ENCODE assay signal across 1 cellular context in the genomic region with DNA sequence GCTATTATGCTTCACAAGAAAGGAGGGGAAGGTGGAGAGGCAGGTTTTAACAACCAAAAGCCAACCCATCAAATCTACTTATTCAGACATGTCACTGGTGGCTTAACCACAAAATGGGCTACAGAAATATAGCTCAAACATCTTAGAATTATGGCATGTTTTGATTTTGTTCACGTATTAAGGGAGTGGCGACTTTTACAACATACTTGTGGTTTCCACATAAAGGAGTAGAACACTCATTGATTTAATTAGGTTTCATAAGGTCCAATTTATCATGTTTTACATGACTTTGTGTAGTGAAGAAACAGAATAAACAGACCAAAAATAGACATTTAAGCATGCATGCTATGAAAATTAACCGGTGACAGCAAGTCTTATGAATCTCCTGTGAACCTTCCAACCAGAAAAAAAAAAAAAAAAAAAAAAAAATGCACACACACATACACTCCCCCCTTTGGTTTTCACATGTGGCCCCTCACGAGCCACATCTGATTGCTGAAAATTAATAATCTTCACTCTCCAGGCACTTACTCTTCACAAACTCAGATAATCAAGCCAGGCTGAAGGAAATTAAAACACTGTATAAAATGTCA.
TF ChIP-seq lines count a peak whose summit lies in the region.

No MANE protein-coding gene starts in this region.

TF ChIP-seq in GM23338, 12 proteins besides CTCF, POLR2A, EP300 and RAD21:
- TF ChIP-seq, protein P1, sequence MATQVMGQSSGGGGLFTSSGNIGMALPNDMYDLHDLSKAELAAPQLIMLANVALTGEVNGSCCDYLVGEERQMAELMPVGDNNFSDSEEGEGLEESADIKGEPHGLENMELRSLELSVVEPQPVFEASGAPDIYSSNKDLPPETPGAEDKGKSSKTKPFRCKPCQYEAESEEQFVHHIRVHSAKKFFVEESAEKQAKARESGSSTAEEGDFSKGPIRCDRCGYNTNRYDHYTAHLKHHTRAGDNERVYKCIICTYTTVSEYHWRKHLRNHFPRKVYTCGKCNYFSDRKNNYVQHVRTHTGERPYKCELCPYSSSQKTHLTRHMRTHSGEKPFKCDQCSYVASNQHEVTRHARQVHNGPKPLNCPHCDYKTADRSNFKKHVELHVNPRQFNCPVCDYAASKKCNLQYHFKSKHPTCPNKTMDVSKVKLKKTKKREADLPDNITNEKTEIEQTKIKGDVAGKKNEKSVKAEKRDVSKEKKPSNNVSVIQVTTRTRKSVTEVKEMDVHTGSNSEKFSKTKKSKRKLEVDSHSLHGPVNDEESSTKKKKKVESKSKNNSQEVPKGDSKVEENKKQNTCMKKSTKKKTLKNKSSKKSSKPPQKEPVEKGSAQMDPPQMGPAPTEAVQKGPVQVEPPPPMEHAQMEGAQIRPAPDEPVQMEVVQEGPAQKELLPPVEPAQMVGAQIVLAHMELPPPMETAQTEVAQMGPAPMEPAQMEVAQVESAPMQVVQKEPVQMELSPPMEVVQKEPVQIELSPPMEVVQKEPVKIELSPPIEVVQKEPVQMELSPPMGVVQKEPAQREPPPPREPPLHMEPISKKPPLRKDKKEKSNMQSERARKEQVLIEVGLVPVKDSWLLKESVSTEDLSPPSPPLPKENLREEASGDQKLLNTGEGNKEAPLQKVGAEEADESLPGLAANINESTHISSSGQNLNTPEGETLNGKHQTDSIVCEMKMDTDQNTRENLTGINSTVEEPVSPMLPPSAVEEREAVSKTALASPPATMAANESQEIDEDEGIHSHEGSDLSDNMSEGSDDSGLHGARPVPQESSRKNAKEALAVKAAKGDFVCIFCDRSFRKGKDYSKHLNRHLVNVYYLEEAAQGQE (IDR thresholded peaks at IDR 0.05; ENCODE audit: unreplicated experiment) = no peak
- no peak for TF ChIP-seq EZH2phosphoT487 (IDR thresholded peaks at IDR 0.05; ENCODE audit: unreplicated experiment)
- TF ChIP-seq, protein P2, sequence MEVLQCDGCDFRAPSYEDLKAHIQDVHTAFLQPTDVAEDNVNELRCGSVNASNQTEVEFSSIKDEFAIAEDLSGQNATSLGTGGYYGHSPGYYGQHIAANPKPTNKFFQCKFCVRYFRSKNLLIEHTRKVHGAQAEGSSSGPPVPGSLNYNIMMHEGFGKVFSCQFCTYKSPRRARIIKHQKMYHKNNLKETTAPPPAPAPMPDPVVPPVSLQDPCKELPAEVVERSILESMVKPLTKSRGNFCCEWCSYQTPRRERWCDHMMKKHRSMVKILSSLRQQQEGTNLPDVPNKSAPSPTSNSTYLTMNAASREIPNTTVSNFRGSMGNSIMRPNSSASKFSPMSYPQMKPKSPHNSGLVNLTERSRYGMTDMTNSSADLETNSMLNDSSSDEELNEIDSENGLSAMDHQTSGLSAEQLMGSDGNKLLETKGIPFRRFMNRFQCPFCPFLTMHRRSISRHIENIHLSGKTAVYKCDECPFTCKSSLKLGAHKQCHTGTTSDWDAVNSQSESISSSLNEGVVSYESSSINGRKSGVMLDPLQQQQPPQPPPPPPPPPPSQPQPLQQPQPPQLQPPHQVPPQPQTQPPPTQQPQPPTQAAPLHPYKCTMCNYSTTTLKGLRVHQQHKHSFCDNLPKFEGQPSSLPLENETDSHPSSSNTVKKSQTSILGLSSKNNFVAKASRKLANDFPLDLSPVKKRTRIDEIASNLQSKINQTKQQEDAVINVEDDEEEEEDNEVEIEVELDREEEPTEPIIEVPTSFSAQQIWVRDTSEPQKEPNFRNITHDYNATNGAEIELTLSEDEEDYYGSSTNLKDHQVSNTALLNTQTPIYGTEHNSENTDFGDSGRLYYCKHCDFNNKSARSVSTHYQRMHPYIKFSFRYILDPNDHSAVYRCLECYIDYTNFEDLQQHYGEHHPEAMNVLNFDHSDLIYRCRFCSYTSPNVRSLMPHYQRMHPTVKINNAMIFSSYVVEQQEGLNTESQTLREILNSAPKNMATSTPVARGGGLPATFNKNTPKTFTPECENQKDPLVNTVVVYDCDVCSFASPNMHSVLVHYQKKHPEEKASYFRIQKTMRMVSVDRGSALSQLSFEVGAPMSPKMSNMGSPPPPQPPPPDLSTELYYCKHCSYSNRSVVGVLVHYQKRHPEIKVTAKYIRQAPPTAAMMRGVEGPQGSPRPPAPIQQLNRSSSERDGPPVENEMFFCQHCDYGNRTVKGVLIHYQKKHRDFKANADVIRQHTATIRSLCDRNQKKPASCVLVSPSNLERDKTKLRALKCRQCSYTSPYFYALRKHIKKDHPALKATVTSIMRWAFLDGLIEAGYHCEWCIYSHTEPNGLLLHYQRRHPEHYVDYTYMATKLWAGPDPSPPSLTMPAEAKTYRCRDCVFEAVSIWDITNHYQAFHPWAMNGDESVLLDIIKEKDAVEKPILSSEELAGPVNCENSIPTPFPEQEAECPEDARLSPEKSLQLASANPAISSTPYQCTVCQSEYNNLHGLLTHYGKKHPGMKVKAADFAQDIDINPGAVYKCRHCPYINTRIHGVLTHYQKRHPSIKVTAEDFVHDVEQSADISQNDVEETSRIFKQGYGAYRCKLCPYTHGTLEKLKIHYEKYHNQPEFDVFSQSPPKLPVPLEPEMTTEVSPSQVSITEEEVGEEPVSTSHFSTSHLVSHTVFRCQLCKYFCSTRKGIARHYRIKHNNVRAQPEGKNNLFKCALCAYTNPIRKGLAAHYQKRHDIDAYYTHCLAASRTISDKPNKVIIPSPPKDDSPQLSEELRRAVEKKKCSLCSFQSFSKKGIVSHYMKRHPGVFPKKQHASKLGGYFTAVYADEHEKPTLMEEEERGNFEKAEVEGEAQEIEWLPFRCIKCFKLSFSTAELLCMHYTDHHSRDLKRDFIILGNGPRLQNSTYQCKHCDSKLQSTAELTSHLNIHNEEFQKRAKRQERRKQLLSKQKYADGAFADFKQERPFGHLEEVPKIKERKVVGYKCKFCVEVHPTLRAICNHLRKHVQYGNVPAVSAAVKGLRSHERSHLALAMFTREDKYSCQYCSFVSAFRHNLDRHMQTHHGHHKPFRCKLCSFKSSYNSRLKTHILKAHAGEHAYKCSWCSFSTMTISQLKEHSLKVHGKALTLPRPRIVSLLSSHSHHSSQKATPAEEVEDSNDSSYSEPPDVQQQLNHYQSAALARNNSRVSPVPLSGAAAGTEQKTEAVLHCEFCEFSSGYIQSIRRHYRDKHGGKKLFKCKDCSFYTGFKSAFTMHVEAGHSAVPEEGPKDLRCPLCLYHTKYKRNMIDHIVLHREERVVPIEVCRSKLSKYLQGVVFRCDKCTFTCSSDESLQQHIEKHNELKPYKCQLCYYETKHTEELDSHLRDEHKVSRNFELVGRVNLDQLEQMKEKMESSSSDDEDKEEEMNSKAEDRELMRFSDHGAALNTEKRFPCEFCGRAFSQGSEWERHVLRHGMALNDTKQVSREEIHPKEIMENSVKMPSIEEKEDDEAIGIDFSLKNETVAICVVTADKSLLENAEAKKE (CRISPR knock-in tag; IDR thresholded peaks at IDR 0.05) = no peak
- TF ChIP-seq ZNF114 (CRISPR knock-in tag; IDR thresholded peaks at IDR 0.05) = no peak
- no peak for TF ChIP-seq NANOG (IDR thresholded peaks at IDR 0.05; ENCODE audit: borderline replicate concordance)
- no peak for TF ChIP-seq CREB1 (CRISPR knock-in tag; IDR thresholded peaks at IDR 0.05; ENCODE audit: low read depth)
- no peak for TF ChIP-seq POLR2AphosphoS5 (IDR thresholded peaks at IDR 0.05; ENCODE audit: low read depth)
- TF ChIP-seq, protein P3, sequence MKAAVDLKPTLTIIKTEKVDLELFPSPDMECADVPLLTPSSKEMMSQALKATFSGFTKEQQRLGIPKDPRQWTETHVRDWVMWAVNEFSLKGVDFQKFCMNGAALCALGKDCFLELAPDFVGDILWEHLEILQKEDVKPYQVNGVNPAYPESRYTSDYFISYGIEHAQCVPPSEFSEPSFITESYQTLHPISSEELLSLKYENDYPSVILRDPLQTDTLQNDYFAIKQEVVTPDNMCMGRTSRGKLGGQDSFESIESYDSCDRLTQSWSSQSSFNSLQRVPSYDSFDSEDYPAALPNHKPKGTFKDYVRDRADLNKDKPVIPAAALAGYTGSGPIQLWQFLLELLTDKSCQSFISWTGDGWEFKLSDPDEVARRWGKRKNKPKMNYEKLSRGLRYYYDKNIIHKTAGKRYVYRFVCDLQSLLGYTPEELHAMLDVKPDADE (IDR thresholded peaks at IDR 0.05) = no peak
